Comparison of ENCODE assay signal across 13 cellular contexts in genomic region chr6:16730720-16731502, GRCh38. TPM values are rescaled to one million over a fixed set of nuclear protein-coding genes. Genes with fewer than 3 reads are reported as not detected.
A peak's percentile ranks its signal among the peaks of the same experiment; 100 is the strongest.
DNase-seq lines count a peak whose midpoint lies in the region; ATAC-seq and TF ChIP-seq lines count a peak whose summit lies in the region.
"Had no signal": no experiment of that assay in that cellular context is flagged by ENCODE, and none has a peak within 500 bp of the region (broad histone marks: within the 10 kb centered on the region; RNA-seq: fewer than 3 reads in every experiment).

No MANE protein-coding gene starts in this region.

- no peaks in the 10 kb centered on the region for H3K79me2 ChIP-seq in OCI-LY7 (ENCODE audit: insufficient read depth, low read depth, low read length)

- H4K20me1 ChIP-seq in OCI-LY7 (ENCODE audit: insufficient read depth, low read length) = no peaks in the 10 kb centered on the region

- no peaks in the 10 kb centered on the region for H3K27me3 Mint-ChIP-seq in CD4-positive, alpha-beta T cell

- in situ Hi-C loops in HAP-1 (cut with MboI; ENCODE audit: low sequenced_read_pairs) = no loop called here

- H3K27me3 ChIP-seq in CD4-positive, alpha-beta T cell (ENCODE audit: control insufficient read depth, insufficient read depth, low read length) = no peaks in the 10 kb centered on the region
- H3K27me3 ChIP-seq in HAP-1 (ENCODE audit: low read depth) = no peaks in the 10 kb centered on the region
- H3K27me3 ChIP-seq: body of pancreas, SJSA1 had no signal

- POLR2A ChIA-PET in CD4-positive, alpha-beta T cell (lab: Charles Lee) = interaction anchor here (0.6 to 3.6 kb wide), 9 partner anchors 10 to 224 kb away, joined by 3 to 33 read pairs (median 4); partner anchors contain the start of gene ATXN1
- POLR2A ChIA-PET in HEK293T (lab: Yijun Ruan, JAX) = interaction anchor here (1.1 to 1.8 kb wide), 2 partner anchors 9 to 31 kb away, joined by 4 to 6 read pairs; partner anchors contain the start of gene ATXN1
- POLR2A ChIA-PET in OCI-LY7 (lab: Charles Lee) = interaction anchor here (0.6 kb wide), 2 partner anchors 21 to 378 kb away, joined by 4 to 6 read pairs; no protein-coding TSS in a partner anchor

- H3K4me1 ChIP-seq in mucosa of descending colon (ENCODE audit: low read depth) (peaks cover 34% of the 10 kb centered on the region), OCI-LY7 (ENCODE audit: insufficient read depth, low read length, poor library complexity, severe bottlenecking) (no peaks in the 10 kb centered on the region), HAP-1 (peaks cover 19% of the 10 kb centered on the region)

- H3K36me3 Mint-ChIP-seq in CD4-positive, alpha-beta T cell (ENCODE audit: low read depth) = peaks cover 8% of the 10 kb centered on the region

- no peak overlapping the region for H3K4me2 ChIP-seq in OCI-LY7 (ENCODE audit: low read length)

- ATAC-seq in CD4-positive, alpha-beta T cell (ENCODE audit: poor library complexity) = peak; percentile 74
- ATAC-seq in mucosa of descending colon (peak; percentile 17), HG02759 (IDR thresholded peaks at IDR 0.05; ENCODE audit: unreplicated experiment) (no peak), HG02981 (IDR thresholded peaks at IDR 0.05; ENCODE audit: unreplicated experiment) (no peak)
- ATAC-seq: K562 had no signal

- no peak for TF ChIP-seq CTCF in CD4-positive, alpha-beta T cell (IDR thresholded peaks at IDR 0.05)
- TF ChIP-seq CTCF in VCaP (conservative IDR thresholded peaks at IDR 0.05) (no peak), mucosa of descending colon (IDR thresholded peaks at IDR 0.05) (no peak), OCI-LY7 (conservative IDR thresholded peaks at IDR 0.05; ENCODE audit: low read length) (no peak)

- no peaks in the 10 kb centered on the region for H3K9me3 ChIP-seq in CD4-positive, alpha-beta T cell (ENCODE audit: control insufficient read depth, low read length)
- H3K9me3 ChIP-seq in mucosa of descending colon (no peaks in the 10 kb centered on the region), OCI-LY7 (ENCODE audit: low read length) (no peaks in the 10 kb centered on the region), HAP-1 (no peaks in the 10 kb centered on the region)
- H3K9me3 ChIP-seq: body of pancreas, SJSA1 had no signal

- H3K9me2 ChIP-seq in OCI-LY7 (ENCODE audit: insufficient read depth, low read length) = no peaks in the 10 kb centered on the region

- H2AFZ ChIP-seq in OCI-LY7 (ENCODE audit: low read length) = no peak overlapping the region

- no peak for DNase-seq in CD4-positive, alpha-beta T cell
- peak; percentile 23 for DNase-seq in HEK293T (ENCODE audit: extremely low spot score)
- DNase-seq in mucosa of descending colon = no peak
- DNase-seq in OCI-LY7 (ENCODE audit: low spot score) = no peak
- DNase-seq in HAP-1 (ENCODE audit: low spot score in 2 of 2) = no peak
- DNase-seq: body of pancreas, NCI-H345 had no signal

- CTCF ChIA-PET in CD4-positive, alpha-beta T cell (lab: Charles Lee) = interaction anchor here (1.1 to 2.0 kb wide), 3 partner anchors 8 to 31 kb away, joined by 3 to 18 read pairs (median 3); partner anchors contain the start of gene ATXN1
- CTCF ChIA-PET in HEK293T (lab: Yijun Ruan, JAX) (interaction anchor here (0.6 to 0.7 kb wide), 3 partner anchors 49 to 397 kb away, joined by 3 to 5 read pairs (median 3); no protein-coding TSS in a partner anchor), OCI-LY7 (lab: Charles Lee; ENCODE audit: unreplicated experiment) (no interaction called here)

- H3K36me3 ChIP-seq in mucosa of descending colon (ENCODE audit: low read depth) (no peaks in the 10 kb centered on the region), OCI-LY7 (ENCODE audit: insufficient read depth, low read length) (no peaks in the 10 kb centered on the region), HAP-1 (replicated peaks) (no peaks in the 10 kb centered on the region)
- H3K36me3 ChIP-seq: SJSA1 had no signal

- no TSS peak for BruUV-seq in OCI-LY7 (replicated peaks; lab: Mats Ljungman, UMichigan)

- H3K9me3 Mint-ChIP-seq in CD4-positive, alpha-beta T cell = no peaks in the 10 kb centered on the region
- H3K9me3 Mint-ChIP-seq: neural crest cell had no signal

- H3K27ac Mint-ChIP-seq in CD4-positive, alpha-beta T cell = peak overlapping the region; percentile 13

- peaks cover 45% of the 10 kb centered on the region for H3K4me1 Mint-ChIP-seq in CD4-positive, alpha-beta T cell (ENCODE audit: low read depth)

- intact Hi-C loops in CD4-positive, alpha-beta T cell (cut with DNase I, micrococcal nuclease) = loop anchor here in 1 of 2 experiments (10.0 kb wide), 1 partner anchor 234 kb away; no protein-coding TSS in a partner anchor
- intact Hi-C loops in mucosa of descending colon (cut with DNase I, micrococcal nuclease) (no loop called here), OCI-LY7 (cut with micrococcal nuclease; ENCODE audit: unreplicated experiment) (no loop called here)

- peak overlapping the region; percentile 40 for H3K4me3 Mint-ChIP-seq in CD4-positive, alpha-beta T cell
- H3K4me3 Mint-ChIP-seq: neural crest cell had no signal

- H3K4me3 ChIP-seq in mucosa of descending colon (no peak overlapping the region), OCI-LY7 (ENCODE audit: low read depth, low read length, poor library complexity, severe bottlenecking) (no peak overlapping the region), HAP-1 (no peak overlapping the region)
- H3K4me3 ChIP-seq: body of pancreas, K562, SJSA1 had no signal

- H3K27ac ChIP-seq in CD4-positive, alpha-beta T cell (ENCODE audit: low read depth, low read length) = no peak overlapping the region
- H3K27ac ChIP-seq in VCaP (peak overlapping the region; percentile 55), OCI-LY7 (ENCODE audit: low read depth, low read length, poor library complexity, severe bottlenecking) (no peak overlapping the region)
- H3K27ac ChIP-seq: body of pancreas, SJSA1 had no signal

TF ChIP-seq in HEK293T, 16 proteins besides CTCF, POLR2A, EP300 and RAD21:
- TF ChIP-seq L3MBTL2 (conservative IDR thresholded peaks at IDR 0.05) (no peak), FOXK2 (IDR thresholded peaks at IDR 0.05) (peak; percentile 53; the same call in 1 of the 2 replicates), PKNOX1 (IDR thresholded peaks at IDR 0.05) (peak; percentile 91), CTBP1 (IDR thresholded peaks at IDR 0.05; ENCODE audit: borderline replicate concordance) (peak; percentile 89), ZNF384 (IDR thresholded peaks at IDR 0.05) (peak; percentile 92)

RNA-seq across cellular contexts. Expression of gene ATXN1, which starts 30.3 kb away (rescaled TPM):
- 10 to 100 TPM; 74.2 to 76.7 TPM for total RNA-seq in CD4-positive, alpha-beta T cell
- total RNA-seq in mucosa of descending colon (10 to 100 TPM; 30.4 to 87.3 (median 50.1) TPM), OCI-LY7 (2022) (0.09 TPM in 1 of 2 replicates, not detected in the other)
- not detected in 2 replicates for total RNA-seq in OCI-LY7 (2014; rRNA removed; shearing (Covaris generic))

Comparison
In these comparisons a context has a peak if more than half of its experiments do, and no peak if none do; other contexts are left out.
1. ATAC-seq: peak in CD4-positive, alpha-beta T cell (single experiment) and mucosa of descending colon (single experiment); none in HG02759 (single experiment) and HG02981 (single experiment).
2. RNA of gene ATXN1, which starts 30.3 kb away (total RNA-seq): 74.2 to 76.7 TPM in CD4-positive, alpha-beta T cell and 30.4 to 87.3 TPM in mucosa of descending colon; 0.09 TPM in OCI-LY7; every median in the first group is over 10 times any median in the second.